8 cellular contexts compared by ENCODE assay signal in genomic region chr2:191114403-191114886, GRCh38. TPM values are rescaled to one million over a fixed set of nuclear protein-coding genes. Genes with fewer than 3 reads are reported as not detected.
DNase-seq lines count a peak whose midpoint lies in the region; ATAC-seq lines count a peak whose summit lies in the region.

No MANE protein-coding gene starts in this region.

- H3K27me3 Mint-ChIP-seq in immature natural killer cell (ENCODE audit: low read depth in 3 of 3) = peaks cover 8 to 16% (median 8%) of the 10 kb centered on the region in 3 donors

- H3K4me1 Mint-ChIP-seq in immature natural killer cell = peaks cover 93 to 96% of the 10 kb centered on the region in 2 donors

- no peaks in the 10 kb centered on the region for H3K9me3 Mint-ChIP-seq in immature natural killer cell

- peak overlapping the region; percentile 81 to 83 (median 81) for H3K4me3 Mint-ChIP-seq in immature natural killer cell

- H3K36me3 Mint-ChIP-seq in immature natural killer cell = peaks cover 15 to 31% (median 23%) of the 10 kb centered on the region in 3 donors

- H3K27ac Mint-ChIP-seq in immature natural killer cell = peak overlapping the region; percentile 94 to 100 (median 98)

- peak; percentile 70 for ATAC-seq in HG02840 (IDR thresholded peaks at IDR 0.05; ENCODE audit: low FRiP score, unreplicated experiment)

- peak; percentile 25 for DNase-seq in activated T-cell treated with anti-CD3 and anti-CD28 coated beads for 48 hours (ENCODE audit: low read depth)
- no peak for DNase-seq in activated T-cell treated with anti-CD3 and anti-CD28 coated beads for 4 hours
- DNase-seq in RKO (ENCODE audit: low spot score) = peak; percentile 34
- peak; percentile 77 to 84 (median 83) for DNase-seq in immature natural killer cell
- no peak for DNase-seq in NCI-H2081 treated with DMSO at 0.1 percent for 48 hours (lab: John Stamatoyannopoulos, UW)
- no peak for DNase-seq in NCI-H1417 treated with DMSO at 0.1 percent for 48 hours (lab: John Stamatoyannopoulos, UW)
- no peak for DNase-seq in 8988T

RNA-seq across cellular contexts. Expression of gene STAT4, which starts 36.3 kb away (rescaled TPM):
- polyA plus RNA-seq in immature natural killer cell = 100 to 1,000 TPM in 1 of 3 donors, 10 to 100 TPM in 2; 80.6 to 143 (median 91.7) TPM

Comparison
In these comparisons a context has a peak if more than half of its experiments do, and no peak if none do; other contexts are left out.
1. DNase-seq: peak in activated T-cell treated with anti-CD3 and anti-CD28 coated beads for 48 hours (single experiment), RKO (single experiment) and immature natural killer cell (3 of 3); none in activated T-cell treated with anti-CD3 and anti-CD28 coated beads for 4 hours (single experiment), NCI-H2081 treated with DMSO at 0.1 percent for 48 hours (single experiment), NCI-H1417 treated with DMSO at 0.1 percent for 48 hours (single experiment) and 8988T (single experiment).